ENCODE assay signal across 17 cellular contexts in the genomic region with DNA sequence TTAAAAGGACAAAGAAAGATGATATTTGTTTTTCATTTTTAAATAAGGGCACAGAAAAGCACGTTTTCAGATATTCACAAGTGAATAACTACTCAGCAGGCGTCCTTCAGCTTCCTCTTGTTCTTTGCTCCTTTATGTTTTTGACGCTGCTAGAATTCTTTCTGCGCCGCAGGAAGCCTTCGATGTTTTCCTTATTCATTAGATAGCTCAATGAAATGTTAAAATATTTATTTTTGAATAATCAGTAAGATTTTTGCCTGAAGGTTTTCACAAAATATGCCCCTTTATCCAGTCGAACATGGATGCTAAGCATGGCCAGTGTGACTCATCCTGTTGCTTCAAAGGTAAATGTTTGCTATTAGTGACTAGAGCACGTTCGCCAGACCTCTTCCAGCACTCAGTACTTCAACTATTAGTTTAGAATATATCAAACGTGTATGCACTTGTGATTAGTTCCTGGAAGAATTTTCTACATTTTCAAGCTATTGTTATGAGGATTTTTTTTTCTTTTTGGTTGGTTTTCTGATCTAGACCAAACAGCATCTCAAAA. TPM values are rescaled to one million over a fixed set of nuclear protein-coding genes. Genes with fewer than 3 reads are reported as not detected.
DNase-seq lines count a peak whose midpoint lies in the region; ATAC-seq and TF ChIP-seq lines count a peak whose summit lies in the region.
"Had no signal": no experiment of that assay in that cellular context is flagged by ENCODE, and none has a peak within 500 bp of the region (broad histone marks: within the 10 kb centered on the region; RNA-seq: fewer than 3 reads in every experiment).

No MANE protein-coding gene starts in this region.

- H3K9me3 ChIP-seq in A673 (ENCODE audit: low read depth, low read length, poor library complexity, severe bottlenecking): no peaks in the 10 kb centered on the region
- H3K9me3 ChIP-seq: heart right ventricle, thoracic aorta had no signal

- intact Hi-C loops in A673 (cut with micrococcal nuclease; ENCODE audit: unreplicated experiment): loop anchor here (2.0 to 5.0 kb wide), 2 partner anchors 415 to 786 kb away; no protein-coding TSS in a partner anchor

- POLR2A ChIA-PET in A673 (lab: Charles Lee; ENCODE audit: low non-redundant PET): interaction anchor here (0.6 kb wide), 1 partner anchor 8 kb away, joined by 10 read pairs; no protein-coding TSS in a partner anchor

- ATAC-seq in GM19351 (IDR thresholded peaks at IDR 0.05; ENCODE audit: unreplicated experiment): no peak
- ATAC-seq: activated CD8-positive, alpha-beta T cell treated with anti-CD3 and anti-CD28 coated beads for 36 hours; left colon; SK-N-SH treated with all-trans-retinoic acid at 6 μM for 48 hours had no signal

- no peaks in the 10 kb centered on the region for H3K36me3 Mint-ChIP-seq in nephron (ENCODE audit: low read depth)

- H3K4me3 ChIP-seq in A673 (ENCODE audit: low read depth, low read length, poor library complexity, severe bottlenecking): peak overlapping the region; percentile 60
- H3K4me3 ChIP-seq in epithelial cell of esophagus (ENCODE audit: low read length): no peak overlapping the region

- H3K4me3 Mint-ChIP-seq in nephron: peak overlapping the region; percentile 89 to 93 (median 91)
- H3K4me3 Mint-ChIP-seq: activated CD8-positive, alpha-beta T cell treated with anti-CD3 and anti-CD28 coated beads for 36 hours had no signal

- H3K9me3 Mint-ChIP-seq in nephron: no peaks in the 10 kb centered on the region
- H3K9me3 Mint-ChIP-seq: activated CD8-positive, alpha-beta T cell treated with anti-CD3 and anti-CD28 coated beads for 36 hours had no signal

- CTCF ChIA-PET in A673 (lab: Charles Lee): no interaction called here

- DNase-seq in A673 (ENCODE audit: low spot score) (no peak), NCI-H345 (lab: John Stamatoyannopoulos, UW) (peak; percentile 39), epithelial cell of esophagus (ENCODE audit: low read depth) (peak; percentile 75), NCI-H2196 (lab: John Stamatoyannopoulos, UW; ENCODE audit: unreplicated experiment) (no peak), epidermal melanocyte (ENCODE audit: insufficient read length, low spot score) (no peak), NCI-H187 treated with DMSO at 0.1 percent for 48 hours (lab: John Stamatoyannopoulos, UW) (no peak)
- DNase-seq: activated CD8-positive, alpha-beta T cell treated with anti-CD3 and anti-CD28 coated beads for 36 hours; amniotic stem cell; COR-L47; erythroblast; heart right ventricle; left colon; NCI-H2171 had no signal

- peak overlapping the region; percentile 77 for H3K27ac ChIP-seq in A673 (ENCODE audit: low read depth, low read length, poor library complexity, severe bottlenecking)
- H3K27ac ChIP-seq: heart right ventricle, thoracic aorta had no signal

- H3K27me3 Mint-ChIP-seq in nephron (ENCODE audit: low read depth): peaks cover 66% of the 10 kb centered on the region

- H3K27me3 ChIP-seq in A673 (replicated peaks; ENCODE audit: insufficient read depth, low read depth, low read length, poor library complexity): no peaks in the 10 kb centered on the region

- peaks cover 38% of the 10 kb centered on the region for H3K4me1 Mint-ChIP-seq in nephron

- BruUV-seq in A673 (replicated peaks; lab: Mats Ljungman, UMichigan): TSS peak; percentile 48

- TF ChIP-seq CTCF in A673 (conservative IDR thresholded peaks at IDR 0.05; ENCODE audit: low read depth, low read length): no peak
- TF ChIP-seq CTCF in epithelial cell of esophagus (IDR thresholded peaks at IDR 0.05; ENCODE audit: insufficient read depth, low read depth, low read length, missing control alignments): no peak
- TF ChIP-seq CTCF in nephron (IDR thresholded peaks at IDR 0.05; ENCODE audit: unreplicated experiment in 3 of 3): no peak

- peak overlapping the region; percentile 94 to 99 (median 98) for H3K27ac Mint-ChIP-seq in nephron
- H3K27ac Mint-ChIP-seq: activated CD8-positive, alpha-beta T cell treated with anti-CD3 and anti-CD28 coated beads for 36 hours had no signal

- H3K36me3 ChIP-seq in A673 (ENCODE audit: insufficient read depth, low read length, poor library complexity, severe bottlenecking): no peaks in the 10 kb centered on the region
- H3K36me3 ChIP-seq: heart right ventricle, thoracic aorta had no signal

- H3K4me1 ChIP-seq in A673 (ENCODE audit: insufficient read depth, low read length, poor library complexity, severe bottlenecking): peaks cover 81% of the 10 kb centered on the region

RNA-seq across cellular contexts. Expression of a gene that starts 7.6 kb away (rescaled TPM):
- 89.4 and 103 TPM in 2 replicates for total RNA-seq in A673 (2021)
- total RNA-seq: activated CD8-positive, alpha-beta T cell treated with anti-CD3 and anti-CD28 coated beads for 36 hours had no signal

Comparison
In these comparisons a context has a peak if more than half of its experiments do, and no peak if none do; other contexts are left out.
1. DNase-seq: peak in NCI-H345 (single experiment) and epithelial cell of esophagus (single experiment); none in A673 (single experiment), NCI-H2196 (single experiment), epidermal melanocyte (single experiment) and NCI-H187 treated with DMSO at 0.1 percent for 48 hours (single experiment).